Comparison of ENCODE assay signal across 9 cellular contexts in the genomic region with DNA sequence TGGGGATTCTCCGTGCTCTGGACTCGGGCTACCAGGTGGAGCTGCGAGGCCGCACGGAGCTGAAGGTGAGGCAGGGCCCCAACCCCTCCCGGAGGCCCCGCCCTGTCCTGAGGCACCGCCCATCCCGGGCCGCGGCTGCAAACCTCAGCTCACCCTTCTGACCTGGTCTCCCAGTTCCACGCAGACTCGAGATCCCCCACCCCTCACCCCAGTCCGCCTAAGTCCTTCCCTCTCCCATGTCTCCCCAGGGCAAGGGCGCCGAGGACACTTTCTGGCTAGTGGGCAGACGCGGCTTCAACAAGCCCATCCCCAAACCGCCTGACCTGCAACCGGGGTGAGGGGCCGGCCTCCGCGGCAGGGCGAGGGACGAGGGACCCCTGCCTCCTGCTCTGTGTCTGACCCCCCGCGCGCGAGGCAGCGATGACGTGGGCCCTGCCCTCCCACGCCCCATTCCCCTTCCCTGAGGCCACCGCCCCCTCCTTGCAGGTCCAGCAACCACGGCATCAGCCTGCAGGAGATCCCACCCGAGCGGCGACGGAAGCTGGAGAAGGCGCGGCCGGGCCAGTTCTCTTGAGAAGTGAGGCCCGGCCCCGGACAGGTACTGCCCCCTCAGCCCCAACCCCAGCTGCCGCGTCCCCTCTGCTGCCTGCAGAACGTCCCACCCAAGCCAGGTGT. TPM values are rescaled to one million over a fixed set of nuclear protein-coding genes. Genes with fewer than 3 reads are reported as not detected.
DNase-seq lines count a peak whose midpoint lies in the region; ATAC-seq, FAIRE-seq and TF ChIP-seq lines count a peak whose summit lies in the region.
"Had no signal": no experiment of that assay in that cellular context is flagged by ENCODE, and none has a peak within 500 bp of the region (broad histone marks: within the 10 kb centered on the region; RNA-seq: fewer than 3 reads in every experiment).

No MANE protein-coding gene starts in this region.

- no peak overlapping the region for H2BK20ac ChIP-seq in IMR-90 (ENCODE audit: low read depth, low read length)

- TF ChIP-seq RAD21 in IMR-90 (IDR thresholded peaks at IDR 0.05; ENCODE audit: low read length), result no peak

- 3% methylated on average over 13 of the region's 46 CpGs; no CpG with 5 or more reads in 1 of the 2 experiments for WGBS in IMR-90 (ENCODE audit: extremely low coverage in 2 of 2, insufficient read length in 1 of 2), 2 experiments
- WGBS in small intestine, 3 donors, result 1 to 3% (median 1%) methylated on average over 33 to 46 of the region's 46 CpGs

- H3K4ac ChIP-seq in IMR-90 (ENCODE audit: low read depth, low read length), result no peak overlapping the region

- no peak overlapping the region for H3K14ac ChIP-seq in IMR-90 (replicated peaks; ENCODE audit: low read depth, low read length)

- H3K4me1 ChIP-seq in IMR-90 (ENCODE audit: control insufficient read depth, insufficient read depth, low read length), result peaks cover 3% of the 10 kb centered on the region; the same call in 1 of the 2 replicates
- H3K4me1 ChIP-seq in small intestine (ENCODE audit: control insufficient read depth in 2 of 2, insufficient read depth in 1 of 2, low read depth in 1 of 2, low read length in 1 of 2), result no peaks in the 10 kb centered on the region

- no peak for TF ChIP-seq POLR2A in IMR-90 (IDR thresholded peaks at IDR 0.05; ENCODE audit: low read depth, low read length)

- no peak overlapping the region for H3K18ac ChIP-seq in IMR-90 (ENCODE audit: low read depth, low read length)

- DNase-seq in IMR-90 (no peak), small intestine (peak; percentile 30), NOMO-1 treated with dmso at 0.1 percent for 144 hours (lab: John Stamatoyannopoulos, UW; ENCODE audit: unreplicated experiment) (no peak), GM19239 (ENCODE audit: insufficient read length, low spot score) (no peak)
- peak in 1 of 2 donors; percentile 42 for DNase-seq in activated naive CD4-positive, alpha-beta T cell treated with anti-CD3 and anti-CD28 coated beads, Interleukin-2, amount 50 U/mL, for 72 hours (ENCODE audit: low spot score in 2 of 2)
- no peak for DNase-seq in central memory CD4-positive, alpha-beta T cell

- CTCF ChIA-PET in IMR-90 (lab: Yijun Ruan, JAX), result no interaction called here

- H3K36me3 Mint-ChIP-seq in activated naive CD4-positive, alpha-beta T cell treated with anti-CD3 and anti-CD28 coated beads, Interleukin-2, amount 50 U/mL, for 72 hours, result no peaks in the 10 kb centered on the region

- H4K5ac ChIP-seq in IMR-90 (ENCODE audit: low read depth, low read length), result no peak overlapping the region

- POLR2A ChIA-PET in IMR-90 (lab: Charles Lee; ENCODE audit: unreplicated experiment), result no interaction called here

- no peaks in the 10 kb centered on the region for H3K9me3 ChIP-seq in IMR-90 (ENCODE audit: control insufficient read depth, insufficient read depth, low read length)
- H3K9me3 ChIP-seq in iPS-18c (ENCODE audit: control insufficient read depth, insufficient read depth, low read length), result peaks cover 2% of the 10 kb centered on the region
- no peaks in the 10 kb centered on the region for H3K9me3 ChIP-seq in small intestine (ENCODE audit: control insufficient read depth, low read depth)

- H3K4me3 ChIP-seq in IMR-90 (ENCODE audit: insufficient read depth, low read depth, low read length) (0 out of 2 replicates have a peak overlapping the region, but pooled peaks have one; percentile 7), iPS-18c (ENCODE audit: insufficient read depth, low read depth, low read length) (peak overlapping the region; percentile 82), small intestine (ENCODE audit: low read depth in 1 of 2, low read length in 2 of 2) (peak overlapping the region; percentile 18 to 42)

- intact Hi-C loops in IMR-90 (cut with micrococcal nuclease), result no loop called here

- no peak overlapping the region for H3K23ac ChIP-seq in IMR-90 (ENCODE audit: low read depth, low read length)

- FAIRE-seq in small intestine (lab: Jason Lieb, UNC), result no peak
- no peak for FAIRE-seq in GM19239 (lab: Jason Lieb, UNC)

- no peak overlapping the region for H2BK15ac ChIP-seq in IMR-90 (ENCODE audit: low read depth, low read length)

- no peak overlapping the region for H2BK120ac ChIP-seq in IMR-90 (ENCODE audit: low read depth, low read length)

- H4K8ac ChIP-seq in IMR-90 (ENCODE audit: low read depth in 2 of 2, low read length in 2 of 2), result no peak overlapping the region

- in situ Hi-C loops in IMR-90 (cut with MboI; ENCODE audit: low sequenced_read_pairs), result no loop called here

- ATAC-seq in IMR-90 (ENCODE audit: low read depth) (peak; percentile 58), HG03521 (IDR thresholded peaks at IDR 0.05; ENCODE audit: unreplicated experiment) (no peak)
- peak; percentile 28 to 63 for ATAC-seq in activated naive CD4-positive, alpha-beta T cell treated with anti-CD3 and anti-CD28 coated beads, Interleukin-2, amount 50 U/mL, for 72 hours

- no peak overlapping the region for H4K91ac ChIP-seq in IMR-90 (ENCODE audit: insufficient read depth, low read depth, low read length)

- dilution Hi-C loops in IMR-90 (cut with HindIII; ENCODE audit: low sequenced_read_pairs, unreplicated experiment), result no loop called here

- TF ChIP-seq CTCF in IMR-90 (conservative IDR thresholded peaks at IDR 0.05; ENCODE audit: low read depth, low read length), result no peak

- H3K9me1 ChIP-seq in IMR-90 (ENCODE audit: insufficient read depth, low read length), result no peaks in the 10 kb centered on the region

- no peak overlapping the region for H3K27ac Mint-ChIP-seq in activated naive CD4-positive, alpha-beta T cell treated with anti-CD3 and anti-CD28 coated beads, Interleukin-2, amount 50 U/mL, for 72 hours

- BruUV-seq in IMR-90 (replicated peaks; lab: Mats Ljungman, UMichigan), result no TSS peak

- no peak overlapping the region for H3K9ac ChIP-seq in IMR-90 (ENCODE audit: low read depth, low read length)

- no peak overlapping the region for H2AK5ac ChIP-seq in IMR-90 (ENCODE audit: low read depth, low read length)

- no peaks in the 10 kb centered on the region for H3K79me1 ChIP-seq in IMR-90 (ENCODE audit: low read depth in 1 of 2, low read length in 2 of 2)

- H3K27ac ChIP-seq in IMR-90 (ENCODE audit: insufficient read depth, low read length) (no peak overlapping the region), small intestine (ENCODE audit: low read depth in 1 of 2, low read length in 1 of 2) (no peak overlapping the region)

- peak overlapping the region; percentile 33; the same call in 1 of the 2 replicates for H3K4me2 ChIP-seq in IMR-90 (ENCODE audit: low read depth, low read length)

- no peak overlapping the region for H2AK9ac ChIP-seq in IMR-90 (replicated peaks; ENCODE audit: low read depth, low read length, poor library complexity)

- H2AFZ ChIP-seq in IMR-90 (replicated peaks; ENCODE audit: low read length, poor library complexity), result peak overlapping the region; percentile 84

- no peaks in the 10 kb centered on the region for H3K36me3 ChIP-seq in IMR-90 (ENCODE audit: control insufficient read depth, insufficient read depth, low read length)
- H3K36me3 ChIP-seq in small intestine (ENCODE audit: control insufficient read depth in 2 of 2, insufficient read depth in 2 of 2, low read length in 2 of 2), result no peaks in the 10 kb centered on the region

- no peaks in the 10 kb centered on the region for H4K20me1 ChIP-seq in IMR-90 (ENCODE audit: insufficient read depth, low read length)

- H3K56ac ChIP-seq in IMR-90 (ENCODE audit: extremely low read depth, insufficient read depth, low read length), result no peak overlapping the region

- H3K9me3 Mint-ChIP-seq in activated naive CD4-positive, alpha-beta T cell treated with anti-CD3 and anti-CD28 coated beads, Interleukin-2, amount 50 U/mL, for 72 hours, result no peaks in the 10 kb centered on the region

- H2BK5ac ChIP-seq in IMR-90 (ENCODE audit: low read depth, low read length, poor library complexity, severe bottlenecking), result no peak overlapping the region

- H3K27me3 ChIP-seq in IMR-90 (ENCODE audit: control insufficient read depth, insufficient read depth, low read length) (peaks cover 79% of the 10 kb centered on the region), small intestine (ENCODE audit: control insufficient read depth in 2 of 2, insufficient read depth in 2 of 2, low read length in 2 of 2) (peaks cover 0 to 2% of the 10 kb centered on the region in 2 donors)

TF ChIP-seq in IMR-90, 13 proteins besides CTCF, POLR2A, EP300 and RAD21 (continues in another document):
- TF ChIP-seq FOS (IDR thresholded peaks at IDR 0.05; ENCODE audit: low read depth, low read length) (no peak), MAFK (IDR thresholded peaks at IDR 0.05; ENCODE audit: low read depth, low read length) (no peak), NFE2L2 (IDR thresholded peaks at IDR 0.05; ENCODE audit: low read depth, low read length) (no peak), SMC3 (IDR thresholded peaks at IDR 0.05; ENCODE audit: low read depth, low read length) (no peak), RFX5 (IDR thresholded peaks at IDR 0.05; ENCODE audit: low read depth, low read length) (no peak), RCOR1 (IDR thresholded peaks at IDR 0.05; ENCODE audit: insufficient replicate concordance, low read length) (no peak), MAZ (IDR thresholded peaks at IDR 0.05; ENCODE audit: borderline replicate concordance, low read depth, low read length) (no peak), BHLHE40 (IDR thresholded peaks at IDR 0.05; ENCODE audit: low read depth, low read length) (no peak)
- TF ChIP-seq, protein P1, sequence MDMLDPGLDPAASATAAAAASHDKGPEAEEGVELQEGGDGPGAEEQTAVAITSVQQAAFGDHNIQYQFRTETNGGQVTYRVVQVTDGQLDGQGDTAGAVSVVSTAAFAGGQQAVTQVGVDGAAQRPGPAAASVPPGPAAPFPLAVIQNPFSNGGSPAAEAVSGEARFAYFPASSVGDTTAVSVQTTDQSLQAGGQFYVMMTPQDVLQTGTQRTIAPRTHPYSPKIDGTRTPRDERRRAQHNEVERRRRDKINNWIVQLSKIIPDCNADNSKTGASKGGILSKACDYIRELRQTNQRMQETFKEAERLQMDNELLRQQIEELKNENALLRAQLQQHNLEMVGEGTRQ (IDR thresholded peaks at IDR 0.05; ENCODE audit: low read depth, low read length), result no peak

RNA-seq across cellular contexts. Expression of a gene that starts 13.7 kb away (rescaled TPM):
- not detected in 2 replicates for total RNA-seq in IMR-90 (2012; rRNA removed)
- polyA plus RNA-seq in IMR-90 (2012; rRNA removed) (0.03 TPM in 1 of 2 replicates, not detected in the other), small intestine (not detected)
- polyA plus RNA-seq in IMR-90 (2012; cell fraction: cytosol; rRNA removed), result not detected in 2 replicates
- not detected in 2 replicates for polyA plus RNA-seq in IMR-90 (2012; cell fraction: nucleus; rRNA removed; ENCODE audit: low replicate concordance)
- total RNA-seq in activated naive CD4-positive, alpha-beta T cell treated with anti-CD3 and anti-CD28 coated beads, Interleukin-2, amount 50 U/mL, for 72 hours, result under 1 TPM in 1 of 2 donors, not detected in 1; 0.19 TPM

RNA-seq across cellular contexts. Expression of a gene that starts 22.8 kb away (rescaled TPM):
- total RNA-seq in IMR-90 (2012; rRNA removed), result not detected in 2 replicates
- not detected in 2 replicates for polyA plus RNA-seq in IMR-90 (2012; rRNA removed)
- polyA plus RNA-seq in IMR-90 (2012; cell fraction: cytosol; rRNA removed), result 0.03 TPM in 1 of 2 replicates, not detected in the other
- not detected in 2 replicates for polyA plus RNA-seq in IMR-90 (2012; cell fraction: nucleus; rRNA removed; ENCODE audit: low replicate concordance)
- not detected for total RNA-seq in activated naive CD4-positive, alpha-beta T cell treated with anti-CD3 and anti-CD28 coated beads, Interleukin-2, amount 50 U/mL, for 72 hours
- 1 to 10 TPM in 2 of 3 donors, under 1 TPM in 1; 0.45 to 2.0 (median 1.9) TPM for polyA plus RNA-seq in small intestine
- total RNA-seq: NCI-H460 had no signal

Comparison
In these comparisons a context has a peak if more than half of its experiments do, and no peak if none do; other contexts are left out.
1. H3K4me3 ChIP-seq: peak in every context shown above with its lines; median percentile 82 in iPS-18c; 30 in small intestine; 7 in IMR-90.